Comparison of ENCODE assay signal across 1 cellular context in the genomic region with DNA sequence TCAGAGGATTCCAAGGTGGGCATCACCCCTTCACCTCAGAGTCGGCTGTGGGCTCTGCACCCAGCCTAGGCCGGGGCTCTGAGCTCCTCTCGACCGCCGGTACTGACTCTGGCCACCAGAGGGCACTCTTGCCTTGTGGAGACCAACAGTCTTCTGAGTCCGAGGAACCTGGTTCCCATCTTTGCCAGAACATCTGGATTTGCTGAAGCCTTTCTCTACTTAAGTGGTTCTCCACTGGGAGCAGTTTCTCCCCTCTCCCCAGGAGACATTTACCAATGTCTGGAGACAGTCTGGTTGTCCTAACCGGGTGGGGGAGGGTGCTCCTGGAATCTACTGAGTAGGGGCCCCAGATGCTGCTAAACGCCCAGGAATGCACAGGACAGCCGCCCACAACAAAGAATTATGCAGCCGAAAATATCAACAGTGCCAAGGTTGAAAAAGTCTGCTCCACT.
TF ChIP-seq lines count a peak whose summit lies in the region.

No MANE protein-coding gene starts in this region.

TF ChIP-seq in GM23338, 12 proteins besides CTCF, POLR2A, EP300 and RAD21 (continued from another document):
- TF ChIP-seq, protein P1, sequence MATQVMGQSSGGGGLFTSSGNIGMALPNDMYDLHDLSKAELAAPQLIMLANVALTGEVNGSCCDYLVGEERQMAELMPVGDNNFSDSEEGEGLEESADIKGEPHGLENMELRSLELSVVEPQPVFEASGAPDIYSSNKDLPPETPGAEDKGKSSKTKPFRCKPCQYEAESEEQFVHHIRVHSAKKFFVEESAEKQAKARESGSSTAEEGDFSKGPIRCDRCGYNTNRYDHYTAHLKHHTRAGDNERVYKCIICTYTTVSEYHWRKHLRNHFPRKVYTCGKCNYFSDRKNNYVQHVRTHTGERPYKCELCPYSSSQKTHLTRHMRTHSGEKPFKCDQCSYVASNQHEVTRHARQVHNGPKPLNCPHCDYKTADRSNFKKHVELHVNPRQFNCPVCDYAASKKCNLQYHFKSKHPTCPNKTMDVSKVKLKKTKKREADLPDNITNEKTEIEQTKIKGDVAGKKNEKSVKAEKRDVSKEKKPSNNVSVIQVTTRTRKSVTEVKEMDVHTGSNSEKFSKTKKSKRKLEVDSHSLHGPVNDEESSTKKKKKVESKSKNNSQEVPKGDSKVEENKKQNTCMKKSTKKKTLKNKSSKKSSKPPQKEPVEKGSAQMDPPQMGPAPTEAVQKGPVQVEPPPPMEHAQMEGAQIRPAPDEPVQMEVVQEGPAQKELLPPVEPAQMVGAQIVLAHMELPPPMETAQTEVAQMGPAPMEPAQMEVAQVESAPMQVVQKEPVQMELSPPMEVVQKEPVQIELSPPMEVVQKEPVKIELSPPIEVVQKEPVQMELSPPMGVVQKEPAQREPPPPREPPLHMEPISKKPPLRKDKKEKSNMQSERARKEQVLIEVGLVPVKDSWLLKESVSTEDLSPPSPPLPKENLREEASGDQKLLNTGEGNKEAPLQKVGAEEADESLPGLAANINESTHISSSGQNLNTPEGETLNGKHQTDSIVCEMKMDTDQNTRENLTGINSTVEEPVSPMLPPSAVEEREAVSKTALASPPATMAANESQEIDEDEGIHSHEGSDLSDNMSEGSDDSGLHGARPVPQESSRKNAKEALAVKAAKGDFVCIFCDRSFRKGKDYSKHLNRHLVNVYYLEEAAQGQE (IDR thresholded peaks at IDR 0.05; ENCODE audit: unreplicated experiment): no peak
- no peak for TF ChIP-seq JUNB (IDR thresholded peaks at IDR 0.05; ENCODE audit: unreplicated experiment)
